ENCODE assay signal across 26 cellular contexts in the genomic region with DNA sequence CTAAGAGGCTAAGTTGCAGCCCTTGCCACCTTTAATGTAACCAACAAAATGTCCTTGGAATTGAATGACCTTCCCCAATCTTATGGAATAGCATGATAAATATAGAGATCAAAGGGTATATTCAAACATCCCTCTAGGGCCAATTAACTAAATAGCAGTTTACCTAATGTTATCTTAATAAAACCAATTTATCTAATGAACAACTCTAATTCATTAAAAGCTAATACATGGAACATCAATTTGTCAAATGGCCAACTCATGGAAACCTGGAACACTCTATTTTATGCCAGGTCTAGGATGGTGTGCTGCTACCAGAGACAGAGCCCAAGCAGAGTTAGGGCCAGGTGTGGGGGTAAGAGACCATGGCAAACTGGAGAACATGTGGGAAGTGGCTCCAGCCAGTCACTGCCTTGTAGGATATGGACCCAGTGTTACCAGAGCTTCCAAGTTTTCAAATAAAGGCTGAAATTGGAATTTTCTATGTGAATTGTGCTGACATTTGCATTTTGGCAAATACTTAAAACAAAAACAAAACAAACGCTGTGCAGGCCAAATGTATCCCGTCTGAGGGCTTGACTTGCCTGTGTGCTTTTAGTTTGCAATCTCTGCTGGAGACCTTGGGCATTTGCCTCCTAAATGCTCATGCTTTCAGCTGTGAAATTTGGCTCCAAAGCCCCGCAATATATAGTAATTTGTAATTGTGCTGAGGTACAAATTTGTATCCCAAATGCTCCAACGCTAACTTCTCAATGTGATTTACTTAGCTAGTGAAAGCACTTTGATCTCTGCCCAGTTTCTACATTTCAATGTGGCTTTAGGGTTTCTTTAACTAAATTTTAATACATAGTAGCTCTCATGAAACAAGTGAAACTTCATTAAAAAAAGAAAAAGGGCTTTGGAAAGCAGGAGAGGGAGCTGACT. TPM values are rescaled to one million over a fixed set of nuclear protein-coding genes. Genes with fewer than 3 reads are reported as not detected.
"Had no signal": no experiment of that assay in that cellular context is flagged by ENCODE, and none has a peak within 500 bp of the region (broad histone marks: within the 10 kb centered on the region; RNA-seq: fewer than 3 reads in every experiment).

No MANE protein-coding gene starts in this region.

- H3K4me1 Mint-ChIP-seq: stimulated activated naive B cell treated with anti-CD40 and anti-IgM and Interleukin-4, amounts not matched to agents 10 μg/mL and 1 μg/mL and 100 μg/mL, for 72 hours had no signal

- H2AFZ ChIP-seq: parathyroid adenoma had no signal

- H3K36me3 Mint-ChIP-seq: natural killer cell treated with Interleukin-12 subunit alpha and Interleukin-12 subunit beta and Interleukin-15 and Interleukin-18, amount 100 ng/mL, for 72 hours had no signal

- H3K36me3 ChIP-seq: colonic mucosa, prostate gland, spleen, stomach, thoracic aorta had no signal

- H3K9ac ChIP-seq: parathyroid adenoma had no signal

- H3K27ac ChIP-seq: colonic mucosa, parathyroid adenoma, prostate gland, stomach had no signal

- H3K27me3 ChIP-seq: colonic mucosa, heart right ventricle, spleen, stomach had no signal

- H3K9me3 ChIP-seq: colonic mucosa, heart right ventricle, prostate gland, spleen, stomach, thoracic aorta had no signal

- H3K4me3 Mint-ChIP-seq: endodermal cell; natural killer cell treated with Interleukin-12 subunit alpha and Interleukin-12 subunit beta and Interleukin-15 and Interleukin-18, amount 100 ng/mL, for 72 hours; stimulated activated naive B cell treated with anti-CD40 and anti-IgM and Interleukin-4, amounts not matched to agents 10 μg/mL and 1 μg/mL and 100 μg/mL, for 72 hours had no signal

- H3K27ac Mint-ChIP-seq: endodermal cell; natural killer cell treated with Interleukin-12 subunit alpha and Interleukin-12 subunit beta and Interleukin-15 and Interleukin-18, amount 100 ng/mL, for 72 hours; stimulated activated naive B cell treated with anti-CD40 and anti-IgM and Interleukin-4, amounts not matched to agents 10 μg/mL and 1 μg/mL and 100 μg/mL, for 72 hours had no signal

- FAIRE-seq: endothelial cell of umbilical vein, frontal cortex, islet of Langerhans had no signal

- H3K79me2 ChIP-seq: parathyroid adenoma had no signal

- DNase-seq: colonic mucosa; effector CD4-positive, alpha-beta T cell; endodermal cell; erythroblast; heart right ventricle; hypothalamus; kidney glomerular epithelial cell; mesenchymal stem cell; midbrain; retina; spleen; stimulated activated CD4-positive, alpha-beta T cell treated with anti-CD3 and anti-CD28 coated beads, Interleukin-2, amount 100 ng/mL, for 24 hours; stimulated activated CD4-positive, alpha-beta T cell treated with anti-CD3 and anti-CD28 coated beads, Interleukin-4, amount 100 ng/mL, for 4 hours; stimulated activated naive B cell treated with anti-CD40 and anti-IgM and Interleukin-4, amounts not matched to agents 10 μg/mL and 1 μg/mL and 100 μg/mL, for 72 hours; stomach; substantia nigra; trophoblast cell had no signal

- ATAC-seq: heart right ventricle; natural killer cell treated with Interleukin-12 subunit alpha and Interleukin-12 subunit beta and Interleukin-15 and Interleukin-18, amount 100 ng/mL, for 72 hours; sciatic nerve; stimulated activated naive B cell treated with anti-CD40 and anti-IgM and Interleukin-4, amounts not matched to agents 10 μg/mL and 1 μg/mL and 100 μg/mL, for 72 hours had no signal

- H3K4me3 ChIP-seq: colonic mucosa, heart right ventricle, lung, prostate gland, spleen, stomach, thoracic aorta had no signal

- H3K4me1 ChIP-seq: colonic mucosa, prostate gland had no signal

RNA-seq across cellular contexts. Expression of gene CPED1, which starts 55.1 kb away (rescaled TPM):
- total RNA-seq: natural killer cell treated with Interleukin-12 subunit alpha and Interleukin-12 subunit beta and Interleukin-15 and Interleukin-18, amount 100 ng/mL, for 72 hours had no signal
